1 cellular context compared by ENCODE assay signal in the genomic region with DNA sequence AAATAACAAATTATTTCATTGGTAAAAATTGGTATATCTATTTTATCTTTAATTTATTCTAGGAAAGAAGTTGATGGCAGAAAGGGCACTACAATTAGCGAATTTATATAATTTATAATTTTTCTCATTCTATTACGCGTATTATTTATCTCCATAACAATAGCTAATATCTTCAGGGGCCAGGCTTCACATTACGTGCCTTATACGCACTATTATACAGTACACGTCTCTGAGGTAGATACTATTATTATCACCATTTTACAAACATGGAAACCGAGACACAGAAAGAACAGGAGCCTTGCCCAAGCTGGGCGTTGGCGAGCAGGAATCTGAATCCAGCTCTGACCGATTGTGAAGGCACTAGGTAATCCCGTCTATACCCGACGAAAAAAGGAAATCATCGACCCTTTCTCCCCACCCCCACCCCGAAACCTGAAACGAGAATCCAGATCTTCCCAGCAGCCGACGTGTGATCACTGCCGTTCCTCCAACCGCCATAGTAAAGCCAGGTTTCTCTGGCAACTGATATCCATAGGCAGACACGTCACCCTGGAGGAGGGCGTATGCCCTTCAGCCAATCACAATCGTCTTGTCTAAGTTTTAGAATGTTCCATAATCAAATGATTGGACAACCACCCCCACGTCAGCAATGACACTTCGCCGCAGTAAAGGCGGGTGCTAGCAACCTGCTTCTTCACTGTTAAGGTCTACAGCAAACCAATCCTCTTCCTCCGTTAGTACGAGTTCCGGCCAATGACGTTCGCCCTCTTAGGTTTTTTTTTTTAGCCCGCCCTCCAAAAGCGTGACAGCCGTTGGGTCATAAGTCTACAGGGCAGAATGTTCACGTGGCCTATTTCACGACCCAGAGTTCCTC.
TF ChIP-seq lines count a peak whose summit lies in the region.

A gene with protein sequence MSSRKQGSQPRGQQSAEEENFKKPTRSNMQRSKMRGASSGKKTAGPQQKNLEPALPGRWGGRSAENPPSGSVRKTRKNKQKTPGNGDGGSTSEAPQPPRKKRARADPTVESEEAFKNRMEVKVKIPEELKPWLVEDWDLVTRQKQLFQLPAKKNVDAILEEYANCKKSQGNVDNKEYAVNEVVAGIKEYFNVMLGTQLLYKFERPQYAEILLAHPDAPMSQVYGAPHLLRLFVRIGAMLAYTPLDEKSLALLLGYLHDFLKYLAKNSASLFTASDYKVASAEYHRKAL (minus strand): TSS at position 501 of the 874 bp plus-strand sequence. CDS start 9,672 bp downstream, outside the sequence.

TF ChIP-seq in HepG2, 621 proteins besides CTCF, POLR2A, EP300 and RAD21 (continued from another document and continues in another):
- no peak for TF ChIP-seq SP1 (IDR thresholded peaks at IDR 0.05)
- 0 out of 2 replicates have a peak, but pooled peaks have one; percentile 16 for TF ChIP-seq SP1 (CRISPR knock-in tag; IDR thresholded peaks at IDR 0.05)
- TF ChIP-seq, protein P1, sequence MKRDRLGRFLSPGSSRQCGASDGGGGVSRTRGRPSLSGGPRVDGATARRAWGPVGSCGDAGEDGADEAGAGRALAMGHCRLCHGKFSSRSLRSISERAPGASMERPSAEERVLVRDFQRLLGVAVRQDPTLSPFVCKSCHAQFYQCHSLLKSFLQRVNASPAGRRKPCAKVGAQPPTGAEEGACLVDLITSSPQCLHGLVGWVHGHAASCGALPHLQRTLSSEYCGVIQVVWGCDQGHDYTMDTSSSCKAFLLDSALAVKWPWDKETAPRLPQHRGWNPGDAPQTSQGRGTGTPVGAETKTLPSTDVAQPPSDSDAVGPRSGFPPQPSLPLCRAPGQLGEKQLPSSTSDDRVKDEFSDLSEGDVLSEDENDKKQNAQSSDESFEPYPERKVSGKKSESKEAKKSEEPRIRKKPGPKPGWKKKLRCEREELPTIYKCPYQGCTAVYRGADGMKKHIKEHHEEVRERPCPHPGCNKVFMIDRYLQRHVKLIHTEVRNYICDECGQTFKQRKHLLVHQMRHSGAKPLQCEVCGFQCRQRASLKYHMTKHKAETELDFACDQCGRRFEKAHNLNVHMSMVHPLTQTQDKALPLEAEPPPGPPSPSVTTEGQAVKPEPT (CRISPR knock-in tag; IDR thresholded peaks at IDR 0.05; ENCODE audit: low read depth): no peak
- no peak for TF ChIP-seq IKZF1 (IDR thresholded peaks at IDR 0.05)
- TF ChIP-seq, protein P2, sequence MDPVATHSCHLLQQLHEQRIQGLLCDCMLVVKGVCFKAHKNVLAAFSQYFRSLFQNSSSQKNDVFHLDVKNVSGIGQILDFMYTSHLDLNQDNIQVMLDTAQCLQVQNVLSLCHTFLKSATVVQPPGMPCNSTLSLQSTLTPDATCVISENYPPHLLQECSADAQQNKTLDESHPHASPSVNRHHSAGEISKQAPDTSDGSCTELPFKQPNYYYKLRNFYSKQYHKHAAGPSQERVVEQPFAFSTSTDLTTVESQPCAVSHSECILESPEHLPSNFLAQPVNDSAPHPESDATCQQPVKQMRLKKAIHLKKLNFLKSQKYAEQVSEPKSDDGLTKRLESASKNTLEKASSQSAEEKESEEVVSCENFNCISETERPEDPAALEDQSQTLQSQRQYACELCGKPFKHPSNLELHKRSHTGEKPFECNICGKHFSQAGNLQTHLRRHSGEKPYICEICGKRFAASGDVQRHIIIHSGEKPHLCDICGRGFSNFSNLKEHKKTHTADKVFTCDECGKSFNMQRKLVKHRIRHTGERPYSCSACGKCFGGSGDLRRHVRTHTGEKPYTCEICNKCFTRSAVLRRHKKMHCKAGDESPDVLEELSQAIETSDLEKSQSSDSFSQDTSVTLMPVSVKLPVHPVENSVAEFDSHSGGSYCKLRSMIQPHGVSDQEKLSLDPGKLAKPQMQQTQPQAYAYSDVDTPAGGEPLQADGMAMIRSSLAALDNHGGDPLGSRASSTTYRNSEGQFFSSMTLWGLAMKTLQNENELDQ (CRISPR knock-in tag; IDR thresholded peaks at IDR 0.05; ENCODE audit: borderline replicate concordance): no peak
- TF ChIP-seq SKI (IDR thresholded peaks at IDR 0.05; ENCODE audit: partially characterized antibody): no peak
- TF ChIP-seq ZSCAN25 (CRISPR knock-in tag; IDR thresholded peaks at IDR 0.05): no peak
- no peak for TF ChIP-seq ZNF792 (CRISPR knock-in tag; IDR thresholded peaks at IDR 0.05)
- TF ChIP-seq, protein P3, sequence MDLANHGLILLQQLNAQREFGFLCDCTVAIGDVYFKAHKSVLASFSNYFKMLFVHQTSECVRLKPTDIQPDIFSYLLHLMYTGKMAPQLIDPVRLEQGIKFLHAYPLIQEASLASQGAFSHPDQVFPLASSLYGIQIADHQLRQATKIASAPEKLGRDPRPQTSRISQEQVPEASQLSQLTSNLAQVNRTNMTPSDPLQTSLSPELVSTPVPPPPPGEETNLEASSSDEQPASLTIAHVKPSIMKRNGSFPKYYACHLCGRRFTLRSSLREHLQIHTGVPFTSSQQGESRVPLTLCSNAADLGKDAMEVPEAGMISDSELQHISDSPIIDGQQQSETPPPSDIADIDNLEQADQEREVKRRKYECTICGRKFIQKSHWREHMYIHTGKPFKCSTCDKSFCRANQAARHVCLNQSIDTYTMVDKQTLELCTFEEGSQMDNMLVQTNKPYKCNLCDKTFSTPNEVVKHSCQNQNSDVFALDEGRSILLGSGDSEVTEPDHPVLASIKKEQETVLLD (CRISPR knock-in tag; IDR thresholded peaks at IDR 0.05; ENCODE audit: low read depth): no peak
- TF ChIP-seq SOX5 (CRISPR knock-in tag; IDR thresholded peaks at IDR 0.05; ENCODE audit: borderline replicate concordance): no peak
- no peak for TF ChIP-seq ZNF460 (CRISPR knock-in tag; IDR thresholded peaks at IDR 0.05; ENCODE audit: borderline replicate concordance)
- TF ChIP-seq, protein P4, sequence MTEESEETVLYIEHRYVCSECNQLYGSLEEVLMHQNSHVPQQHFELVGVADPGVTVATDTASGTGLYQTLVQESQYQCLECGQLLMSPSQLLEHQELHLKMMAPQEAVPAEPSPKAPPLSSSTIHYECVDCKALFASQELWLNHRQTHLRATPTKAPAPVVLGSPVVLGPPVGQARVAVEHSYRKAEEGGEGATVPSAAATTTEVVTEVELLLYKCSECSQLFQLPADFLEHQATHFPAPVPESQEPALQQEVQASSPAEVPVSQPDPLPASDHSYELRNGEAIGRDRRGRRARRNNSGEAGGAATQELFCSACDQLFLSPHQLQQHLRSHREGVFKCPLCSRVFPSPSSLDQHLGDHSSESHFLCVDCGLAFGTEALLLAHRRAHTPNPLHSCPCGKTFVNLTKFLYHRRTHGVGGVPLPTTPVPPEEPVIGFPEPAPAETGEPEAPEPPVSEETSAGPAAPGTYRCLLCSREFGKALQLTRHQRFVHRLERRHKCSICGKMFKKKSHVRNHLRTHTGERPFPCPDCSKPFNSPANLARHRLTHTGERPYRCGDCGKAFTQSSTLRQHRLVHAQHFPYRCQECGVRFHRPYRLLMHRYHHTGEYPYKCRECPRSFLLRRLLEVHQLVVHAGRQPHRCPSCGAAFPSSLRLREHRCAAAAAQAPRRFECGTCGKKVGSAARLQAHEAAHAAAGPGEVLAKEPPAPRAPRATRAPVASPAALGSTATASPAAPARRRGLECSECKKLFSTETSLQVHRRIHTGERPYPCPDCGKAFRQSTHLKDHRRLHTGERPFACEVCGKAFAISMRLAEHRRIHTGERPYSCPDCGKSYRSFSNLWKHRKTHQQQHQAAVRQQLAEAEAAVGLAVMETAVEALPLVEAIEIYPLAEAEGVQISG (CRISPR knock-in tag; IDR thresholded peaks at IDR 0.05): no peak
- no peak for TF ChIP-seq PRMT3 (CRISPR knock-in tag; IDR thresholded peaks at IDR 0.05; ENCODE audit: borderline replicate concordance, low read depth)
- TF ChIP-seq, protein P5, sequence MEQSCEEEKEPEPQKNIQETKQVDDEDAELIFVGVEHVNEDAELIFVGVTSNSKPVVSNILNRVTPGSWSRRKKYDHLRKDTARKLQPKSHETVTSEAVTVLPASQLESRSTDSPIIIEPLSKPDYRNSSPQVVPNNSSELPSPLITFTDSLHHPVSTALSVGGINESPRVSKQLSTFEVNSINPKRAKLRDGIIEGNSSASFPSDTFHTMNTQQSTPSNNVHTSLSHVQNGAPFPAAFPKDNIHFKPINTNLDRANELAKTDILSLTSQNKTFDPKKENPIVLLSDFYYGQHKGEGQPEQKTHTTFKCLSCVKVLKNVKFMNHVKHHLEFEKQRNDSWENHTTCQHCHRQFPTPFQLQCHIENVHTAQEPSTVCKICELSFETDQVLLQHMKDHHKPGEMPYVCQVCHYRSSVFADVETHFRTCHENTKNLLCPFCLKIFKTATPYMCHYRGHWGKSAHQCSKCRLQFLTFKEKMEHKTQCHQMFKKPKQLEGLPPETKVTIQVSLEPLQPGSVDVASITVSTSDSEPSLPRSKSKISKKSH (CRISPR knock-in tag; IDR thresholded peaks at IDR 0.05; ENCODE audit: borderline replicate concordance): no peak
- TF ChIP-seq, protein P6, sequence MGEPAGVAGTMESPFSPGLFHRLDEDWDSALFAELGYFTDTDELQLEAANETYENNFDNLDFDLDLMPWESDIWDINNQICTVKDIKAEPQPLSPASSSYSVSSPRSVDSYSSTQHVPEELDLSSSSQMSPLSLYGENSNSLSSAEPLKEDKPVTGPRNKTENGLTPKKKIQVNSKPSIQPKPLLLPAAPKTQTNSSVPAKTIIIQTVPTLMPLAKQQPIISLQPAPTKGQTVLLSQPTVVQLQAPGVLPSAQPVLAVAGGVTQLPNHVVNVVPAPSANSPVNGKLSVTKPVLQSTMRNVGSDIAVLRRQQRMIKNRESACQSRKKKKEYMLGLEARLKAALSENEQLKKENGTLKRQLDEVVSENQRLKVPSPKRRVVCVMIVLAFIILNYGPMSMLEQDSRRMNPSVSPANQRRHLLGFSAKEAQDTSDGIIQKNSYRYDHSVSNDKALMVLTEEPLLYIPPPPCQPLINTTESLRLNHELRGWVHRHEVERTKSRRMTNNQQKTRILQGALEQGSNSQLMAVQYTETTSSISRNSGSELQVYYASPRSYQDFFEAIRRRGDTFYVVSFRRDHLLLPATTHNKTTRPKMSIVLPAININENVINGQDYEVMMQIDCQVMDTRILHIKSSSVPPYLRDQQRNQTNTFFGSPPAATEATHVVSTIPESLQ (CRISPR knock-in tag; conservative IDR thresholded peaks at IDR 0.05): no peak
- TF ChIP-seq HMGA1 (CRISPR knock-in tag; conservative IDR thresholded peaks at IDR 0.05): no peak
- TF ChIP-seq ZFP36 (IDR thresholded peaks at IDR 0.05; ENCODE audit: borderline replicate concordance, low read depth, low read length, partially characterized antibody): no peak
- TF ChIP-seq ZNF674 (CRISPR knock-in tag; IDR thresholded peaks at IDR 0.05; ENCODE audit: low read depth): no peak
- no peak for TF ChIP-seq ZSCAN9 (CRISPR knock-in tag; IDR thresholded peaks at IDR 0.05; ENCODE audit: borderline replicate concordance)
- TF ChIP-seq ZNF230 (CRISPR knock-in tag; IDR thresholded peaks at IDR 0.05): no peak
- no peak for TF ChIP-seq ARNT2 (CRISPR knock-in tag; IDR thresholded peaks at IDR 0.05; ENCODE audit: low read depth)
- TF ChIP-seq POGZ (CRISPR knock-in tag; IDR thresholded peaks at IDR 0.05): peak; percentile 15; the same call in 1 of the 2 replicates
- no peak for TF ChIP-seq ZNF772 (CRISPR knock-in tag; IDR thresholded peaks at IDR 0.05)
- TF ChIP-seq KDM3A (CRISPR knock-in tag; IDR thresholded peaks at IDR 0.05; ENCODE audit: low read depth): no peak
- TF ChIP-seq, protein P7, sequence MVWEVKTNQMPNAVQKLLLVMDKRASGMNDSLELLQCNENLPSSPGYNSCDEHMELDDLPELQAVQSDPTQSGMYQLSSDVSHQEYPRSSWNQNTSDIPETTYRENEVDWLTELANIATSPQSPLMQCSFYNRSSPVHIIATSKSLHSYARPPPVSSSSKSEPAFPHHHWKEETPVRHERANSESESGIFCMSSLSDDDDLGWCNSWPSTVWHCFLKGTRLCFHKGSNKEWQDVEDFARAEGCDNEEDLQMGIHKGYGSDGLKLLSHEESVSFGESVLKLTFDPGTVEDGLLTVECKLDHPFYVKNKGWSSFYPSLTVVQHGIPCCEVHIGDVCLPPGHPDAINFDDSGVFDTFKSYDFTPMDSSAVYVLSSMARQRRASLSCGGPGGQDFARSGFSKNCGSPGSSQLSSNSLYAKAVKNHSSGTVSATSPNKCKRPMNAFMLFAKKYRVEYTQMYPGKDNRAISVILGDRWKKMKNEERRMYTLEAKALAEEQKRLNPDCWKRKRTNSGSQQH (CRISPR knock-in tag; IDR thresholded peaks at IDR 0.05; ENCODE audit: low read depth): no peak
- TF ChIP-seq, protein P8, sequence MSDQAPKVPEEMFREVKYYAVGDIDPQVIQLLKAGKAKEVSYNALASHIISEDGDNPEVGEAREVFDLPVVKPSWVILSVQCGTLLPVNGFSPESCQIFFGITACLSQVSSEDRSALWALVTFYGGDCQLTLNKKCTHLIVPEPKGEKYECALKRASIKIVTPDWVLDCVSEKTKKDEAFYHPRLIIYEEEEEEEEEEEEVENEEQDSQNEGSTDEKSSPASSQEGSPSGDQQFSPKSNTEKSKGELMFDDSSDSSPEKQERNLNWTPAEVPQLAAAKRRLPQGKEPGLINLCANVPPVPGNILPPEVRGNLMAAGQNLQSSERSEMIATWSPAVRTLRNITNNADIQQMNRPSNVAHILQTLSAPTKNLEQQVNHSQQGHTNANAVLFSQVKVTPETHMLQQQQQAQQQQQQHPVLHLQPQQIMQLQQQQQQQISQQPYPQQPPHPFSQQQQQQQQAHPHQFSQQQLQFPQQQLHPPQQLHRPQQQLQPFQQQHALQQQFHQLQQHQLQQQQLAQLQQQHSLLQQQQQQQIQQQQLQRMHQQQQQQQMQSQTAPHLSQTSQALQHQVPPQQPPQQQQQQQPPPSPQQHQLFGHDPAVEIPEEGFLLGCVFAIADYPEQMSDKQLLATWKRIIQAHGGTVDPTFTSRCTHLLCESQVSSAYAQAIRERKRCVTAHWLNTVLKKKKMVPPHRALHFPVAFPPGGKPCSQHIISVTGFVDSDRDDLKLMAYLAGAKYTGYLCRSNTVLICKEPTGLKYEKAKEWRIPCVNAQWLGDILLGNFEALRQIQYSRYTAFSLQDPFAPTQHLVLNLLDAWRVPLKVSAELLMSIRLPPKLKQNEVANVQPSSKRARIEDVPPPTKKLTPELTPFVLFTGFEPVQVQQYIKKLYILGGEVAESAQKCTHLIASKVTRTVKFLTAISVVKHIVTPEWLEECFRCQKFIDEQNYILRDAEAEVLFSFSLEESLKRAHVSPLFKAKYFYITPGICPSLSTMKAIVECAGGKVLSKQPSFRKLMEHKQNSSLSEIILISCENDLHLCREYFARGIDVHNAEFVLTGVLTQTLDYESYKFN (CRISPR knock-in tag; conservative IDR thresholded peaks at IDR 0.05): no peak
- no peak for TF ChIP-seq XBP1 (CRISPR knock-in tag; IDR thresholded peaks at IDR 0.05)
- TF ChIP-seq NRL (CRISPR knock-in tag; IDR thresholded peaks at IDR 0.05; ENCODE audit: borderline replicate concordance): no peak
- no peak for TF ChIP-seq TCF12 (IDR thresholded peaks at IDR 0.05)
- no peak for TF ChIP-seq TCF12 (CRISPR knock-in tag; IDR thresholded peaks at IDR 0.05)
- no peak for TF ChIP-seq ZNF382 (CRISPR knock-in tag; IDR thresholded peaks at IDR 0.05; ENCODE audit: borderline replicate concordance)
